ENCODE assay signal across 30 cellular contexts in genomic region chr4:151796106-151796505, GRCh38.
"Had no signal": no experiment of that assay in that cellular context is flagged by ENCODE, and none has a peak within 500 bp of the region (broad histone marks: within the 10 kb centered on the region; RNA-seq: fewer than 3 reads in every experiment).

No MANE protein-coding gene starts in this region.

- H3K27ac Mint-ChIP-seq: immature natural killer cell; naive thymus-derived CD8-positive, alpha-beta T cell; nephron; neural progenitor cell; stimulated activated memory B cell treated with anti-CD40 and anti-IgM and Interleukin-4, amounts not matched to agents 10 μg/mL and 1 μg/mL and 100 μg/mL, for 72 hours; stimulated activated naive CD8-positive, alpha-beta T cell treated with anti-CD3 and anti-CD28 coated beads, Interleukin-15, amount 100 ng/mL, for 72 hours had no signal

- H3K4me1 Mint-ChIP-seq: immature natural killer cell; nephron; neural progenitor cell; stimulated activated memory B cell treated with anti-CD40 and anti-IgM and Interleukin-4, amounts not matched to agents 10 μg/mL and 1 μg/mL and 100 μg/mL, for 72 hours; stimulated activated naive CD8-positive, alpha-beta T cell treated with anti-CD3 and anti-CD28 coated beads, Interleukin-15, amount 100 ng/mL, for 72 hours had no signal

- ATAC-seq: left lung; lower lobe of right lung; naive thymus-derived CD8-positive, alpha-beta T cell; psoas muscle; stimulated activated memory B cell treated with anti-CD40 and anti-IgM and Interleukin-4, amounts not matched to agents 10 μg/mL and 1 μg/mL and 100 μg/mL, for 72 hours; stimulated activated naive CD8-positive, alpha-beta T cell treated with anti-CD3 and anti-CD28 coated beads, Interleukin-15, amount 100 ng/mL, for 72 hours had no signal

- H3K4me3 ChIP-seq: left lung, lower lobe of right lung, neural progenitor cell, psoas muscle, right atrium auricular region, right lobe of liver, smooth muscle cell, testis, thyroid gland, transverse colon, upper lobe of left lung had no signal

- H3K36me3 Mint-ChIP-seq: immature natural killer cell; naive thymus-derived CD8-positive, alpha-beta T cell; neural progenitor cell; stimulated activated memory B cell treated with anti-CD40 and anti-IgM and Interleukin-4, amounts not matched to agents 10 μg/mL and 1 μg/mL and 100 μg/mL, for 72 hours had no signal

- H3K36me3 ChIP-seq: left lung, lower lobe of right lung, neural progenitor cell, neutrophil, right atrium auricular region, right lobe of liver, thyroid gland, transverse colon, upper lobe of left lung had no signal

- H2AFZ ChIP-seq: neural progenitor cell, parathyroid adenoma had no signal

- DNase-seq: hypothalamus; immature natural killer cell; kidney; left colon; left lung; lower lobe of right lung; mammary epithelial cell; mesenchymal stem cell; naive thymus-derived CD8-positive, alpha-beta T cell; occipital lobe; psoas muscle; right lobe of liver; stimulated activated CD4-positive, alpha-beta T cell treated with anti-CD3 and anti-CD28 coated beads, Interleukin-1b, Interleukin-23, amount 100 ng/mL, for 48 hours; stimulated activated CD4-positive, alpha-beta T cell treated with anti-CD3 and anti-CD28 coated beads, Interleukin-2, amount 100 ng/mL, for 48 hours; stimulated activated CD4-positive, alpha-beta T cell treated with anti-CD3 and anti-CD28 coated beads, Interleukin-4, amount 100 ng/mL, for 4 hours; stimulated activated CD8-positive, alpha-beta memory T cell treated with anti-CD3 and anti-CD28 coated beads, Interleukin-4, amount 100 ng/mL, for 48 hours; stimulated activated naive CD4-positive, alpha-beta T cell treated with Interleukin-2 at 50 U/mL for 16 hours; stimulated activated naive CD8-positive, alpha-beta T cell treated with anti-CD3 and anti-CD28 coated beads, Interleukin-15, amount 100 ng/mL, for 72 hours; substantia nigra; testis; thyroid gland; transverse colon; upper lobe of left lung had no signal

- H3K27me3 Mint-ChIP-seq: stimulated activated naive CD8-positive, alpha-beta T cell treated with anti-CD3 and anti-CD28 coated beads, Interleukin-15, amount 100 ng/mL, for 72 hours had no signal

- H3K27ac ChIP-seq: left lung, lower lobe of right lung, neural progenitor cell, neutrophil, parathyroid adenoma, psoas muscle, right atrium auricular region, right lobe of liver, testis, thyroid gland, upper lobe of left lung had no signal

- H3K4me1 ChIP-seq: left lung, lower lobe of right lung, neural progenitor cell, parathyroid adenoma, psoas muscle, thyroid gland, upper lobe of left lung had no signal

- H3K9me3 Mint-ChIP-seq: nephron; neural progenitor cell; stimulated activated memory B cell treated with anti-CD40 and anti-IgM and Interleukin-4, amounts not matched to agents 10 μg/mL and 1 μg/mL and 100 μg/mL, for 72 hours; stimulated activated naive CD8-positive, alpha-beta T cell treated with anti-CD3 and anti-CD28 coated beads, Interleukin-15, amount 100 ng/mL, for 72 hours had no signal

- H3K27me3 ChIP-seq: neural progenitor cell, right atrium auricular region, right lobe of liver, testis, thyroid gland, transverse colon, upper lobe of left lung had no signal

- H3K79me2 ChIP-seq: parathyroid adenoma had no signal

- H3K4me3 Mint-ChIP-seq: immature natural killer cell; naive thymus-derived CD8-positive, alpha-beta T cell; nephron; neural progenitor cell; stimulated activated memory B cell treated with anti-CD40 and anti-IgM and Interleukin-4, amounts not matched to agents 10 μg/mL and 1 μg/mL and 100 μg/mL, for 72 hours; stimulated activated naive CD8-positive, alpha-beta T cell treated with anti-CD3 and anti-CD28 coated beads, Interleukin-15, amount 100 ng/mL, for 72 hours had no signal

- H3K9me3 ChIP-seq: left lung, lower lobe of right lung, neutrophil, psoas muscle, right atrium auricular region, right lobe of liver, testis, thyroid gland, transverse colon, upper lobe of left lung had no signal

- H3K4me2 ChIP-seq: neural progenitor cell, smooth muscle cell had no signal
